In genomic region chr4:142697928-142698327, GRCh38 we compare ENCODE assay signal across 23 cellular contexts.
"Had no signal": no experiment of that assay in that cellular context is flagged by ENCODE, and none has a peak within 500 bp of the region (broad histone marks: within the 10 kb centered on the region; RNA-seq: fewer than 3 reads in every experiment).

No MANE protein-coding gene starts in this region.

- H3K27ac Mint-ChIP-seq: mesothelial cell of epicardium, nephron, type B pancreatic cell had no signal

- FAIRE-seq: colon, islet of Langerhans had no signal

- ATAC-seq: gastrocnemius medialis, left ventricle myocardium superior had no signal

- H3K9me3 Mint-ChIP-seq: central memory CD8-positive, alpha-beta T cell; mesothelial cell of epicardium; nephron; type B pancreatic cell had no signal

- DNase-seq: activated CD4-positive, alpha-beta T cell treated with anti-CD3 and anti-CD28 coated beads, Interleukin-2, amount 50 U/mL, for 1 hour; activated CD4-positive, CD25-positive, alpha-beta regulatory T cell treated with anti-CD3 and anti-CD28 coated beads, Interleukin-2, amount 50 U/mL, for 72 hours; activated CD8-positive, alpha-beta memory T cell treated with anti-CD3 and anti-CD28 coated beads, Interleukin-2, amount 50 U/mL, for 48 hours; activated effector memory CD4-positive, alpha-beta T cell treated with anti-CD3 and anti-CD28 coated beads, Interleukin-2, amount 50 U/mL, for 16 hours; activated naive CD8-positive, alpha-beta T cell treated with anti-CD3 and anti-CD28 coated beads, Interleukin-2, amount 10 ng/mL, durations not matched to agents 7 days and 5 days; activated T-cell treated with anti-CD3 and anti-CD28 coated beads, Interleukin-2, amount 50 U/mL, for 48 hours; amniotic stem cell; dorsolateral prefrontal cortex; esophagus squamous epithelium; gastrocnemius medialis; head of caudate nucleus; left ventricle myocardium superior; mammary epithelial cell; ovary; stimulated activated CD4-positive, alpha-beta T cell treated with anti-CD3 and anti-CD28 coated beads, Interleukin-4, amount 100 ng/mL, for 24 hours; stimulated activated naive CD4-positive, alpha-beta T cell treated with Interleukin-2 at 50 U/mL for 16 hours; WERI-Rb-1 had no signal

- H3K36me3 Mint-ChIP-seq: mesothelial cell of epicardium, type B pancreatic cell had no signal

- H3K27me3 Mint-ChIP-seq: activated naive CD8-positive, alpha-beta T cell treated with anti-CD3 and anti-CD28 coated beads, Interleukin-2, amount 10 ng/mL, durations not matched to agents 7 days and 5 days; central memory CD8-positive, alpha-beta T cell; type B pancreatic cell had no signal

- H3K4me3 Mint-ChIP-seq: central memory CD8-positive, alpha-beta T cell; mesothelial cell of epicardium; nephron; type B pancreatic cell had no signal

- H3K4me1 Mint-ChIP-seq: mesothelial cell of epicardium had no signal
